10 cellular contexts compared by ENCODE assay signal in the genomic region with DNA sequence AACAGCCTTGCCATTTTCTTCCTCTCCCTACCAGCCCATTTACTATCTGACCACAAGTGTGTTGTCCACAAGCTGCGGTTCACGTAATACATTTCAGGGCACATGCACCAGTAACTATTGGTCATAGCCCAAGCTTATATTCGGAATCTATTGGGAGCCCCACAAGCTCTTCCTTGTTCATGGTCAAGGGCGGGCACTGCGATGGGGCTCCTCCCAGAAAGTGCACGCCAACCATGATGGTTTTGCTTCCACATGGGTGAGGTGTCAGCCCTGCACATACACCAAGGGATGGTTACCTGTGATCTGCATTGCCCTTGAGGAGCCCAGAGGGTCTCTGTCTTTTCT. TPM values are rescaled to one million over a fixed set of nuclear protein-coding genes. Genes with fewer than 3 reads are reported as not detected.
DNase-seq lines count a peak whose midpoint lies in the region; ATAC-seq and TF ChIP-seq lines count a peak whose summit lies in the region.
"Had no signal": no experiment of that assay in that cellular context is flagged by ENCODE, and none has a peak within 500 bp of the region (broad histone marks: within the 10 kb centered on the region; RNA-seq: fewer than 3 reads in every experiment).

No MANE protein-coding gene starts in this region.

- intact Hi-C loops in CD4-positive, alpha-beta memory T cell (cut with micrococcal nuclease), result loop anchor here (1.0 to 2.0 kb wide), 3 partner anchors 24 to 62 kb away; no protein-coding TSS in a partner anchor
- intact Hi-C loops in sciatic nerve (cut with DNase I), result no loop called here

- no peak for TF ChIP-seq CTCF in hepatocyte (IDR thresholded peaks at IDR 0.05; ENCODE audit: poor library complexity)

- peaks cover 8 to 21% of the 10 kb centered on the region in 2 donors for H3K36me3 Mint-ChIP-seq in CD4-positive, alpha-beta memory T cell

- no peaks in the 10 kb centered on the region for H3K9me3 ChIP-seq in CD4-positive, alpha-beta memory T cell (ENCODE audit: control insufficient read depth in 1 of 2, low read length in 2 of 2)
- H3K9me3 ChIP-seq in adipocyte (ENCODE audit: control insufficient read depth, low read length), result no peaks in the 10 kb centered on the region
- no peaks in the 10 kb centered on the region for H3K9me3 ChIP-seq in hepatocyte (ENCODE audit: low read depth)

- no peaks in the 10 kb centered on the region for H3K9me2 ChIP-seq in hepatocyte (replicated peaks; ENCODE audit: insufficient read depth)

- H4K20me1 ChIP-seq in hepatocyte (ENCODE audit: insufficient read depth, poor library complexity, severe bottlenecking), result peaks cover 3% of the 10 kb centered on the region

- no peak overlapping the region for H3K4me3 Mint-ChIP-seq in CD4-positive, alpha-beta memory T cell
- H3K4me3 Mint-ChIP-seq: activated naive CD4-positive, alpha-beta T cell treated with anti-CD3 and anti-CD28 coated beads, Interleukin-2, amount 50 U/mL, for 24 hours had no signal

- no peak overlapping the region for H2AFZ ChIP-seq in hepatocyte

- peaks cover 24 to 50% (median 38%) of the 10 kb centered on the region in 4 donors for H3K4me1 Mint-ChIP-seq in CD4-positive, alpha-beta memory T cell

- no peaks in the 10 kb centered on the region for H3K36me3 ChIP-seq in CD4-positive, alpha-beta memory T cell (ENCODE audit: insufficient read depth, low read length)
- H3K36me3 ChIP-seq in adipocyte (ENCODE audit: control insufficient read depth, insufficient read depth, low read length, severe bottlenecking), result peaks cover 24% of the 10 kb centered on the region
- H3K36me3 ChIP-seq in hepatocyte (replicated peaks; ENCODE audit: insufficient read depth, low read depth), result no peaks in the 10 kb centered on the region

- peak overlapping the region; percentile 67 for H3K4me2 ChIP-seq in hepatocyte

- H3K27me3 Mint-ChIP-seq in CD4-positive, alpha-beta memory T cell, result no peaks in the 10 kb centered on the region
- H3K27me3 Mint-ChIP-seq: activated naive CD4-positive, alpha-beta T cell treated with anti-CD3 and anti-CD28 coated beads, Interleukin-2, amount 50 U/mL, for 24 hours had no signal

- no peak overlapping the region for H3K4me3 ChIP-seq in CD4-positive, alpha-beta memory T cell (ENCODE audit: low read length in 2 of 2)
- H3K4me3 ChIP-seq in adipocyte (ENCODE audit: low read length) (peak overlapping the region; percentile 8), hepatocyte (no peak overlapping the region)

- peak overlapping the region; percentile 70 for H3K9ac ChIP-seq in adipocyte (ENCODE audit: low read length)

- peaks cover 58% of the 10 kb centered on the region for H3K79me2 ChIP-seq in hepatocyte

- 93% methylated on average over 6 of the region's 6 CpGs for WGBS in hepatocyte (ENCODE audit: low lambda C conversion rate, missing lambda C conversion rate)

- H3K27ac Mint-ChIP-seq in CD4-positive, alpha-beta memory T cell, result peak overlapping the region in 6 of 7 donors; percentile 25 to 93 (median 66)

- no peaks in the 10 kb centered on the region for H3K27me3 ChIP-seq in CD4-positive, alpha-beta memory T cell (ENCODE audit: insufficient read depth, low read length)
- H3K27me3 ChIP-seq in adipocyte (replicated peaks; ENCODE audit: control insufficient read depth, insufficient read depth, low read length) (no peaks in the 10 kb centered on the region), hepatocyte (no peaks in the 10 kb centered on the region)

- H3K9me3 Mint-ChIP-seq in CD4-positive, alpha-beta memory T cell, result peaks cover 0 to 1% (median 0%) of the 10 kb centered on the region in 8 donors
- H3K9me3 Mint-ChIP-seq: activated naive CD4-positive, alpha-beta T cell treated with anti-CD3 and anti-CD28 coated beads, Interleukin-2, amount 50 U/mL, for 24 hours had no signal

- H3K27ac ChIP-seq in CD4-positive, alpha-beta memory T cell (ENCODE audit: low read depth, low read length), result no peak overlapping the region
- peak overlapping the region; percentile 98 for H3K27ac ChIP-seq in hepatocyte

- CTCF ChIA-PET in CD4-positive, alpha-beta memory T cell (lab: Charles Lee; ENCODE audit: partially characterized antibody), result interaction anchor here (0.8 to 26.4 kb wide), 29 partner anchors 10 to 228 kb away, joined by 3 to 543 read pairs (median 6); a partner anchor contains a TSS

- peaks cover 43% of the 10 kb centered on the region for H3K4me1 ChIP-seq in CD4-positive, alpha-beta memory T cell (ENCODE audit: insufficient read depth, low read length)
- H3K4me1 ChIP-seq in adipocyte (ENCODE audit: control insufficient read depth, insufficient read depth, low read length) (peaks cover 72% of the 10 kb centered on the region), hepatocyte (ENCODE audit: insufficient read depth) (peaks cover 61% of the 10 kb centered on the region)

- POLR2A ChIA-PET in CD4-positive, alpha-beta memory T cell (lab: Charles Lee; ENCODE audit: partially characterized antibody), result interaction anchor here (1.2 to 15.8 kb wide), 8 partner anchors 8 to 50 kb away, joined by 4 to 304 read pairs (median 18); a partner anchor contains a TSS

- peak; percentile 45 for ATAC-seq in sciatic nerve

- no peak for DNase-seq in CD4-positive, alpha-beta memory T cell
- no peak for DNase-seq in adipocyte (ENCODE audit: low read depth)
- no peak for DNase-seq in hepatocyte (ENCODE audit: low spot score)
- no peak for DNase-seq in sciatic nerve (ENCODE audit: low spot score)
- no peak for DNase-seq in DMS53 treated with DMSO at 0.1 percent for 48 hours (lab: John Stamatoyannopoulos, UW; ENCODE audit: unreplicated experiment)
- no peak for DNase-seq in activated CD8-positive, alpha-beta memory T cell treated with anti-CD3 and anti-CD28 coated beads, Interleukin-2, amount 50 U/mL, for 48 hours
- DNase-seq in HK-2 (ENCODE audit: unreplicated experiment), result no peak
- DNase-seq in NK-92 (lab: John Stamatoyannopoulos, UW; ENCODE audit: unreplicated experiment), result no peak
- DNase-seq: NCI-H1048 had no signal

RNA-seq across cellular contexts. Expression of a gene that starts 12.1 kb away (rescaled TPM):
- total RNA-seq in CD4-positive, alpha-beta memory T cell, result 10 to 100 TPM; 35.9 to 41.3 TPM
- 10 to 100 TPM in 1 of 2 donors, 1 to 10 TPM in 1; 5.8 to 11.9 TPM for polyA plus RNA-seq in CD4-positive, alpha-beta memory T cell
- total RNA-seq in hepatocyte, result 35.3 and 40.2 TPM in 2 replicates
- 20.7 and 22.5 TPM in 2 replicates for polyA plus RNA-seq in hepatocyte
- 72.0 TPM for total RNA-seq in sciatic nerve

RNA-seq across cellular contexts. Expression of a gene that starts 20.6 kb away (rescaled TPM):
- 10 to 100 TPM; 81.1 to 93.0 TPM for total RNA-seq in CD4-positive, alpha-beta memory T cell
- 10 to 100 TPM; 34.0 to 46.2 TPM for polyA plus RNA-seq in CD4-positive, alpha-beta memory T cell
- 55.7 and 66.8 TPM in 2 replicates for total RNA-seq in hepatocyte
- 69.8 and 69.9 TPM in 2 replicates for polyA plus RNA-seq in hepatocyte
- total RNA-seq in sciatic nerve, result 74.7 TPM

RNA-seq across cellular contexts. Expression of a gene that starts 25.5 kb away (rescaled TPM):
- 10 to 100 TPM; 14.8 to 15.1 TPM for total RNA-seq in CD4-positive, alpha-beta memory T cell
- 10 to 100 TPM in 1 of 2 donors, 1 to 10 TPM in 1; 5.7 to 12.3 TPM for polyA plus RNA-seq in CD4-positive, alpha-beta memory T cell
- total RNA-seq in hepatocyte (2.3 and 3.0 TPM in 2 replicates), sciatic nerve (69.8 TPM)
- 6.9 and 7.1 TPM in 2 replicates for polyA plus RNA-seq in hepatocyte

RNA-seq across cellular contexts. Expression of a gene that starts 46.9 kb away (rescaled TPM):
- total RNA-seq in CD4-positive, alpha-beta memory T cell, result 100 to 1,000 TPM; 130 to 133 TPM
- 1 to 10 TPM; 6.0 to 8.3 TPM for polyA plus RNA-seq in CD4-positive, alpha-beta memory T cell
- 71.9 and 81.6 TPM in 2 replicates for total RNA-seq in hepatocyte
- polyA plus RNA-seq in hepatocyte, result 26.7 and 31.4 TPM in 2 replicates
- 108 TPM for total RNA-seq in sciatic nerve

RNA-seq across cellular contexts. Expression of a gene that starts 59.6 kb away (rescaled TPM):
- not detected for total RNA-seq in CD4-positive, alpha-beta memory T cell
- polyA plus RNA-seq in CD4-positive, alpha-beta memory T cell, result not detected
- total RNA-seq in hepatocyte (0.12 TPM in 1 of 2 replicates, not detected in the other), sciatic nerve (2.3 TPM)
- 0.36 TPM in 1 of 2 replicates, not detected in the other for polyA plus RNA-seq in hepatocyte
